In genomic region chr14:62081956-62082355, GRCh38 we compare ENCODE assay signal across 19 cellular contexts.
"Had no signal": no experiment of that assay in that cellular context is flagged by ENCODE, and none has a peak within 500 bp of the region (broad histone marks: within the 10 kb centered on the region; RNA-seq: fewer than 3 reads in every experiment).

No MANE protein-coding gene starts in this region.

- H3K4me1 ChIP-seq: lower lobe of right lung, sigmoid colon, testis had no signal

- DNase-seq: activated CD4-positive, alpha-beta memory T cell treated with anti-CD3 and anti-CD28 coated beads for 36 hours; activated T-cell treated with anti-CD3 and anti-CD28 coated beads, Interleukin-2, amount 50 U/mL, for 1 hour; anterior cingulate cortex; caudate nucleus; effector memory CD8-positive, alpha-beta T cell; foreskin fibroblast; left cardiac atrium; lower lobe of right lung; nucleus accumbens; sigmoid colon; stimulated activated CD4-positive, alpha-beta T cell treated with anti-CD3 and anti-CD28 coated beads, Interleukin-4, amount 100 ng/mL, for 24 hours; T-helper 9 cell; testis had no signal

- H3K36me3 ChIP-seq: lower lobe of right lung, sigmoid colon had no signal

- H3K27ac ChIP-seq: lower lobe of right lung, sigmoid colon, testis had no signal

- H3K27me3 Mint-ChIP-seq: type B pancreatic cell had no signal

- H3K9me3 ChIP-seq: sigmoid colon, testis had no signal

- H3K4me1 Mint-ChIP-seq: activated T-helper 17 cell treated with anti-CD3 and anti-CD28 coated beads, Interleukin-2, amount 50 U/mL, for 72 hours had no signal

- H3K4me3 Mint-ChIP-seq: activated CD4-positive, alpha-beta memory T cell treated with anti-CD3 and anti-CD28 coated beads for 36 hours; activated T-helper 17 cell treated with anti-CD3 and anti-CD28 coated beads, Interleukin-2, amount 50 U/mL, for 72 hours; brain; effector memory CD8-positive, alpha-beta T cell; natural killer cell treated with Interleukin-12 subunit alpha and Interleukin-12 subunit beta and Interleukin-15 and Interleukin-18, amount 100 ng/mL, for 72 hours; stimulated activated effector memory CD8-positive, alpha-beta T cell treated with anti-CD3 and anti-CD28 coated beads, Interleukin-12 subunit alpha, Interleukin-12 subunit beta, amount 100 ng/mL, for 72 hours; type B pancreatic cell had no signal

- H3K4me3 ChIP-seq: lower lobe of right lung, sigmoid colon, testis had no signal

- H3K27ac Mint-ChIP-seq: activated CD4-positive, alpha-beta memory T cell treated with anti-CD3 and anti-CD28 coated beads for 36 hours; activated T-helper 17 cell treated with anti-CD3 and anti-CD28 coated beads, Interleukin-2, amount 50 U/mL, for 72 hours; brain; effector memory CD8-positive, alpha-beta T cell; stimulated activated effector memory CD8-positive, alpha-beta T cell treated with anti-CD3 and anti-CD28 coated beads, Interleukin-12 subunit alpha, Interleukin-12 subunit beta, amount 100 ng/mL, for 72 hours; type B pancreatic cell had no signal

- H3K36me3 Mint-ChIP-seq: activated CD4-positive, alpha-beta memory T cell treated with anti-CD3 and anti-CD28 coated beads for 36 hours; stimulated activated effector memory CD8-positive, alpha-beta T cell treated with anti-CD3 and anti-CD28 coated beads, Interleukin-12 subunit alpha, Interleukin-12 subunit beta, amount 100 ng/mL, for 72 hours; type B pancreatic cell had no signal

- ATAC-seq: activated CD4-positive, CD25-positive, alpha-beta regulatory T cell treated with anti-CD3 and anti-CD28 coated beads, Interleukin-2, amount 50 U/mL, for 24 hours; activated T-helper 17 cell treated with anti-CD3 and anti-CD28 coated beads, Interleukin-2, amount 50 U/mL, for 72 hours; effector memory CD8-positive, alpha-beta T cell; left cardiac atrium; natural killer cell treated with Interleukin-12 subunit alpha and Interleukin-12 subunit beta and Interleukin-15 and Interleukin-18, amount 100 ng/mL, for 72 hours; stimulated activated effector memory CD8-positive, alpha-beta T cell treated with anti-CD3 and anti-CD28 coated beads, Interleukin-12 subunit alpha, Interleukin-12 subunit beta, amount 100 ng/mL, for 72 hours had no signal

- H3K9me3 Mint-ChIP-seq: activated T-helper 17 cell treated with anti-CD3 and anti-CD28 coated beads, Interleukin-2, amount 50 U/mL, for 72 hours; effector memory CD8-positive, alpha-beta T cell; type B pancreatic cell had no signal

- H3K27me3 ChIP-seq: sigmoid colon, testis had no signal
